Comparison of ENCODE assay signal across 8 cellular contexts in genomic region chr16:3718019-3718391, GRCh38. TPM values are rescaled to one million over a fixed set of nuclear protein-coding genes. Genes with fewer than 3 reads are reported as not detected.
DNase-seq lines count a peak whose midpoint lies in the region; ATAC-seq and TF ChIP-seq lines count a peak whose summit lies in the region.

No MANE protein-coding gene starts in this region.

- H2AFZ ChIP-seq in GM23338: peak overlapping the region; percentile 98

- DNase-seq in GM23338 (ENCODE audit: low spot score) (no peak), T-cell (no peak), fibroblast of pulmonary artery (ENCODE audit: low read depth) (no peak), skeletal muscle cell (ENCODE audit: low read depth) (no peak), erythroblast (lab: John Stamatoyannopoulos, UW) (no peak), DMS153 treated with DMSO at 0.1 percent for 48 hours (lab: John Stamatoyannopoulos, UW; ENCODE audit: unreplicated experiment) (no peak), HCEC 1CT (no peak), G401 (ENCODE audit: low spot score) (no peak)

- peak overlapping the region; percentile 100 for H3K4me2 ChIP-seq in GM23338

- TF ChIP-seq CTCF in GM23338 (conservative IDR thresholded peaks at IDR 0.05; ENCODE audit: low read depth in 2 of 2) (no peak), fibroblast of pulmonary artery (IDR thresholded peaks at IDR 0.05; ENCODE audit: low read length, missing control alignments) (no peak)

- no peaks in the 10 kb centered on the region for H3K27me3 ChIP-seq in GM23338 (ENCODE audit: insufficient read depth)

- H3K4me3 Mint-ChIP-seq in GM23338: peak overlapping the region; percentile 96
- H3K4me3 Mint-ChIP-seq in T-cell: peak overlapping the region; percentile 80 to 83 (median 82)

- peaks cover 23% of the 10 kb centered on the region for H4K20me1 ChIP-seq in GM23338 (replicated peaks; ENCODE audit: insufficient read depth)

- no peaks in the 10 kb centered on the region for H3K9me2 ChIP-seq in GM23338 (ENCODE audit: insufficient read depth)

- H3F3A ChIP-seq in GM23338 (replicated peaks; ENCODE audit: low read depth): 0 out of 2 replicates have a peak, but pooled peaks cover 7% of the 10 kb centered on the region

- ATAC-seq in GM23338: no peak
- no peak for ATAC-seq in T-cell (replicated peaks in 1 of 4)

- peaks cover 20% of the 10 kb centered on the region for H3K4me1 ChIP-seq in GM23338 (ENCODE audit: insufficient read depth)

- TF ChIP-seq POLR2A in erythroblast (IDR thresholded peaks at IDR 0.05; ENCODE audit: low read length): no peak

- POLR2A ChIA-PET in T-cell (lab: Charles Lee): no interaction called here

- H3K9me3 Mint-ChIP-seq in GM23338 (no peaks in the 10 kb centered on the region), T-cell (no peaks in the 10 kb centered on the region)

- in situ Hi-C loops in G401 (cut with HindIII; ENCODE audit: low sequenced_read_pairs): no loop called here

- H3K36me3 Mint-ChIP-seq in GM23338 (ENCODE audit: low read depth): peaks cover 25% of the 10 kb centered on the region
- H3K36me3 Mint-ChIP-seq in T-cell: peaks cover 11% of the 10 kb centered on the region

- H3K4me3 ChIP-seq in GM23338: peak overlapping the region; percentile 95
- H3K4me3 ChIP-seq in fibroblast of pulmonary artery (replicated peaks; ENCODE audit: low read depth, low read length): peak overlapping the region; percentile 76
- H3K4me3 ChIP-seq in skeletal muscle cell (ENCODE audit: low read depth, low read length): peak overlapping the region; percentile 87

- no peaks in the 10 kb centered on the region for H3K36me3 ChIP-seq in GM23338 (ENCODE audit: insufficient read depth)

- CTCF ChIA-PET in T-cell (lab: Charles Lee): no interaction called here

- peak overlapping the region; percentile 89; the same call in 1 of the 2 replicates for H3K27ac Mint-ChIP-seq in GM23338
- peak overlapping the region; percentile 75 to 80 for H3K27ac Mint-ChIP-seq in T-cell

- peaks cover 17% of the 10 kb centered on the region for H3K27me3 Mint-ChIP-seq in GM23338 (ENCODE audit: insufficient read depth, low read depth, poor library complexity)
- no peaks in the 10 kb centered on the region for H3K27me3 Mint-ChIP-seq in T-cell

- H3K4me1 Mint-ChIP-seq in GM23338 (peaks cover 25% of the 10 kb centered on the region), T-cell (peaks cover 30 to 39% (median 33%) of the 10 kb centered on the region in 3 donors)

- H3K79me2 ChIP-seq in GM23338 (replicated peaks; ENCODE audit: insufficient read depth): peaks cover 41% of the 10 kb centered on the region

- H3K27ac ChIP-seq in GM23338 (ENCODE audit: low read depth): no peak overlapping the region

TF ChIP-seq in GM23338, 12 proteins besides CTCF, POLR2A, EP300 and RAD21 (continues in another document):
- TF ChIP-seq EZH2phosphoT487 (IDR thresholded peaks at IDR 0.05; ENCODE audit: unreplicated experiment): no peak
- TF ChIP-seq ZNF114 (CRISPR knock-in tag; IDR thresholded peaks at IDR 0.05): no peak
- no peak for TF ChIP-seq ZNF462 (CRISPR knock-in tag; IDR thresholded peaks at IDR 0.05)
- no peak for TF ChIP-seq EZH2 (IDR thresholded peaks at IDR 0.05; ENCODE audit: low read depth, unreplicated experiment)
- TF ChIP-seq JUNB (IDR thresholded peaks at IDR 0.05; ENCODE audit: unreplicated experiment): no peak
- no peak for TF ChIP-seq STAT1 (IDR thresholded peaks at IDR 0.05; ENCODE audit: unreplicated experiment)
- no peak for TF ChIP-seq ZNF331 (CRISPR knock-in tag; IDR thresholded peaks at IDR 0.05; ENCODE audit: low read depth)
- no peak for TF ChIP-seq ETS1 (IDR thresholded peaks at IDR 0.05)

RNA-seq across cellular contexts. Expression of gene TRAP1, which starts 0.7 kb away (rescaled TPM):
- total RNA-seq in GM23338 (2014; rRNA removed; shearing (Covaris generic)): 207 and 228 TPM in 2 replicates
- polyA plus RNA-seq in GM23338 (2016; fragmentation: Nextera tagmentation; extraction: Ambion mirVana): 143 and 154 TPM in 2 replicates
- 100 to 1,000 TPM in 4 of 5 donors, 10 to 100 TPM in 1; 87.5 to 172 (median 122) TPM for total RNA-seq in T-cell
- 75.6 and 93.8 TPM in 2 replicates for total RNA-seq in G401 (2014; rRNA removed; shearing (Covaris generic))
